ENCODE assay signal across 9 cellular contexts in genomic region chrX:133444952-133445831, GRCh38. TPM values are rescaled to one million over a fixed set of nuclear protein-coding genes. Genes with fewer than 3 reads are reported as not detected.
DNase-seq lines count a peak whose midpoint lies in the region; ATAC-seq and TF ChIP-seq lines count a peak whose summit lies in the region.
"Had no signal": no experiment of that assay in that cellular context is flagged by ENCODE, and none has a peak within 500 bp of the region (broad histone marks: within the 10 kb centered on the region; RNA-seq: fewer than 3 reads in every experiment).

No MANE protein-coding gene starts in this region.

- no peaks in the 10 kb centered on the region for H3K4me1 ChIP-seq in naive thymus-derived CD4-positive, alpha-beta T cell (ENCODE audit: control insufficient read depth in 2 of 2, insufficient read depth in 2 of 2, low read length in 2 of 2)
- H3K4me1 ChIP-seq in aorta (ENCODE audit: control insufficient read depth in 1 of 2, insufficient read depth in 2 of 2, low read length in 2 of 2) (no peaks in the 10 kb centered on the region), SK-N-SH (ENCODE audit: control insufficient read depth in 1 of 2, insufficient read depth in 2 of 2, low read depth in 1 of 2, low read length in 1 of 2) (no peaks in the 10 kb centered on the region)

- TF ChIP-seq RAD21 in SK-N-SH (IDR thresholded peaks at IDR 0.05; ENCODE audit: low read length) = no peak

- no peaks in the 10 kb centered on the region for H3K36me3 Mint-ChIP-seq in naive thymus-derived CD4-positive, alpha-beta T cell
- H3K36me3 Mint-ChIP-seq in stimulated activated effector memory CD8-positive, alpha-beta T cell treated with anti-CD3 and anti-CD28 coated beads, Interleukin-12 subunit alpha, Interleukin-12 subunit beta, amount 100 ng/mL, for 72 hours = no peaks in the 10 kb centered on the region

- H3K9me3 ChIP-seq in naive thymus-derived CD4-positive, alpha-beta T cell (ENCODE audit: control insufficient read depth in 2 of 3, low read length in 3 of 3) = no peaks in the 10 kb centered on the region
- H3K9me3 ChIP-seq in aorta (ENCODE audit: control insufficient read depth, low read length) (no peaks in the 10 kb centered on the region), SK-N-SH (no peaks in the 10 kb centered on the region)

- no peaks in the 10 kb centered on the region for H3K9me3 Mint-ChIP-seq in naive thymus-derived CD4-positive, alpha-beta T cell
- H3K9me3 Mint-ChIP-seq in stimulated activated effector memory CD8-positive, alpha-beta T cell treated with anti-CD3 and anti-CD28 coated beads, Interleukin-12 subunit alpha, Interleukin-12 subunit beta, amount 100 ng/mL, for 72 hours = no peaks in the 10 kb centered on the region

- no peak overlapping the region for H2AFZ ChIP-seq in SK-N-SH (ENCODE audit: low read depth)

- no peak for ATAC-seq in naive thymus-derived CD4-positive, alpha-beta T cell
- no peak for ATAC-seq in aorta (ENCODE audit: low FRiP score)
- no peak for ATAC-seq in stimulated activated effector memory CD8-positive, alpha-beta T cell treated with anti-CD3 and anti-CD28 coated beads, Interleukin-12 subunit alpha, Interleukin-12 subunit beta, amount 100 ng/mL, for 72 hours

- H3K4me1 Mint-ChIP-seq in naive thymus-derived CD4-positive, alpha-beta T cell = peaks cover 0 to 8% (median 6%) of the 10 kb centered on the region in 7 donors
- no peaks in the 10 kb centered on the region for H3K4me1 Mint-ChIP-seq in stimulated activated effector memory CD8-positive, alpha-beta T cell treated with anti-CD3 and anti-CD28 coated beads, Interleukin-12 subunit alpha, Interleukin-12 subunit beta, amount 100 ng/mL, for 72 hours

- H3K36me3 ChIP-seq in naive thymus-derived CD4-positive, alpha-beta T cell (ENCODE audit: control insufficient read depth in 2 of 3, insufficient read depth in 3 of 3, low read length in 3 of 3) = no peaks in the 10 kb centered on the region
- H3K36me3 ChIP-seq in aorta (ENCODE audit: control insufficient read depth in 1 of 2, insufficient read depth in 2 of 2, low read length in 1 of 2) (no peaks in the 10 kb centered on the region), SK-N-SH (replicated peaks in 1 of 2; ENCODE audit: control insufficient read depth in 1 of 2, insufficient read depth in 2 of 2, low read length in 1 of 2) (no peaks in the 10 kb centered on the region)

- no peak for TF ChIP-seq EP300 in SK-N-SH (IDR thresholded peaks at IDR 0.05; ENCODE audit: borderline replicate concordance in 1 of 2, low read depth in 1 of 2, low read length in 1 of 2)

- peaks cover 0 to 9% (median 5%) of the 10 kb centered on the region in 5 donors for H3K27me3 Mint-ChIP-seq in naive thymus-derived CD4-positive, alpha-beta T cell

- peak overlapping the region in 7 of 10 donors; percentile 28 to 62 (median 40) for H3K4me3 Mint-ChIP-seq in naive thymus-derived CD4-positive, alpha-beta T cell
- H3K4me3 Mint-ChIP-seq in stimulated activated effector memory CD8-positive, alpha-beta T cell treated with anti-CD3 and anti-CD28 coated beads, Interleukin-12 subunit alpha, Interleukin-12 subunit beta, amount 100 ng/mL, for 72 hours = no peak overlapping the region

- no peak overlapping the region for H3K27ac ChIP-seq in naive thymus-derived CD4-positive, alpha-beta T cell (ENCODE audit: low read depth, low read length)
- H3K27ac ChIP-seq in aorta (ENCODE audit: low read depth in 1 of 2, low read length in 2 of 2) (no peak overlapping the region), SK-N-SH (ENCODE audit: low read depth in 2 of 2, low read length in 1 of 2) (no peak overlapping the region)

- H3K4me2 ChIP-seq in SK-N-SH = no peak overlapping the region

- POLR2A ChIA-PET in naive thymus-derived CD4-positive, alpha-beta T cell (lab: Charles Lee) = no interaction called here
- POLR2A ChIA-PET in SK-N-SH (lab: Yijun Ruan, JAX) = no interaction called here

- peak; percentile 8 for DNase-seq in COLO829 (ENCODE audit: low spot score)
- DNase-seq in NCI-H1436 (lab: John Stamatoyannopoulos, UW) = peak; percentile 56
- DNase-seq in cerebellar cortex (ENCODE audit: low spot score) = peak; percentile 35
- DNase-seq in naive thymus-derived CD4-positive, alpha-beta T cell = no peak
- DNase-seq in aorta = no peak
- no peak for DNase-seq in stimulated activated effector memory CD8-positive, alpha-beta T cell treated with anti-CD3 and anti-CD28 coated beads, Interleukin-12 subunit alpha, Interleukin-12 subunit beta, amount 100 ng/mL, for 72 hours (ENCODE audit: low spot score in 2 of 2)
- no peak for DNase-seq in SK-N-SH
- DNase-seq in activated gamma-delta T cell (lab: John Stamatoyannopoulos, UW) = no peak

- intact Hi-C loops in naive thymus-derived CD4-positive, alpha-beta T cell (cut with micrococcal nuclease) = no loop called here
- intact Hi-C loops in aorta (cut with DNase I) = no loop called here

- CTCF ChIA-PET in naive thymus-derived CD4-positive, alpha-beta T cell (lab: Charles Lee) = no interaction called here
- CTCF ChIA-PET in SK-N-SH (lab: Yijun Ruan, JAX) = no interaction called here

- no peaks in the 10 kb centered on the region for H3K27me3 ChIP-seq in naive thymus-derived CD4-positive, alpha-beta T cell (ENCODE audit: control insufficient read depth in 2 of 2, insufficient read depth in 2 of 2, low read length in 2 of 2)
- no peaks in the 10 kb centered on the region for H3K27me3 ChIP-seq in aorta (ENCODE audit: control insufficient read depth in 1 of 2, insufficient read depth in 2 of 2, low read length in 1 of 2)
- no peaks in the 10 kb centered on the region for H3K27me3 ChIP-seq in SK-N-SH (ENCODE audit: insufficient read depth)

- no peaks in the 10 kb centered on the region for H4K20me1 ChIP-seq in SK-N-SH (ENCODE audit: insufficient read depth)

- H3K4me3 ChIP-seq in naive thymus-derived CD4-positive, alpha-beta T cell (ENCODE audit: low read length) = no peak overlapping the region
- H3K4me3 ChIP-seq in aorta (ENCODE audit: low read length in 2 of 2) (peak overlapping the region in 1 of 2 donors; percentile 87), SK-N-SH (ENCODE audit: low read depth in 2 of 2, low read length in 1 of 2) (no peak overlapping the region)

- no peaks in the 10 kb centered on the region for H3K79me2 ChIP-seq in SK-N-SH (ENCODE audit: insufficient read depth)

- TF ChIP-seq CTCF in SK-N-SH (IDR thresholded peaks at IDR 0.05) = no peak

- WGBS in aorta, 2 donors = 23 to 24% methylated on average over 16 of the region's 16 CpGs
- 5% methylated on average over 16 of the region's 16 CpGs for WGBS in SK-N-SH (ENCODE audit: low lambda C conversion rate)

- no peak overlapping the region for H3K27ac Mint-ChIP-seq in naive thymus-derived CD4-positive, alpha-beta T cell
- H3K27ac Mint-ChIP-seq in stimulated activated effector memory CD8-positive, alpha-beta T cell treated with anti-CD3 and anti-CD28 coated beads, Interleukin-12 subunit alpha, Interleukin-12 subunit beta, amount 100 ng/mL, for 72 hours = no peak overlapping the region

- no peaks in the 10 kb centered on the region for H3F3A ChIP-seq in SK-N-SH (replicated peaks; ENCODE audit: insufficient read depth)

- no peak overlapping the region for H3K9ac ChIP-seq in SK-N-SH

- H3K9me2 ChIP-seq in SK-N-SH = no peaks in the 10 kb centered on the region

TF ChIP-seq in SK-N-SH, 30 proteins besides CTCF, POLR2A, EP300 and RAD21:
- TF ChIP-seq SIN3A (IDR thresholded peaks at IDR 0.05; ENCODE audit: borderline replicate concordance, low read depth, low read length) = no peak

RNA-seq across cellular contexts. Expression of gene GPC4, which starts 29.9 kb away (rescaled TPM):
- total RNA-seq in naive thymus-derived CD4-positive, alpha-beta T cell = under 1 TPM in 1 of 5 experiments, not detected in 4; 0.20 TPM
- not detected for polyA plus RNA-seq in naive thymus-derived CD4-positive, alpha-beta T cell
- total RNA-seq in aorta = 10 to 100 TPM; 23.1 to 32.7 TPM
- polyA plus RNA-seq in aorta (10 to 100 TPM; 12.5 to 20.8 TPM), SK-N-SH (2012; rRNA removed) (0.05 and 0.16 TPM in 2 replicates)
- polyA plus RNA-seq in SK-N-SH (2012; cell fraction: cytosol; rRNA removed) = 0.13 and 0.14 TPM in 2 replicates
- 0.18 and 0.21 TPM in 2 replicates for polyA plus RNA-seq in SK-N-SH (2012; cell fraction: nucleus; rRNA removed)
- polyA plus RNA-seq: endothelial cell of umbilical vein had no signal

Comparison
In these comparisons a context has a peak if more than half of its experiments do, and no peak if none do; other contexts are left out.
1. DNase-seq: peak in COLO829 (single experiment), NCI-H1436 (single experiment) and cerebellar cortex (single experiment); none in naive thymus-derived CD4-positive, alpha-beta T cell (0 of 9), aorta (0 of 2), stimulated activated effector memory CD8-positive, alpha-beta T cell treated with anti-CD3 and anti-CD28 coated beads, Interleukin-12 subunit alpha, Interleukin-12 subunit beta, amount 100 ng/mL, for 72 hours (0 of 2), SK-N-SH (single experiment) and activated gamma-delta T cell (single experiment).
2. RNA of gene GPC4, which starts 29.9 kb away (polyA plus RNA-seq): 12.5 to 20.8 TPM in aorta; 0.05 to 0.21 TPM in SK-N-SH and not detected in naive thymus-derived CD4-positive, alpha-beta T cell; every median in the first group is over 10 times any median in the second.